8 cellular contexts compared by ENCODE assay signal in genomic region chr10:74011762-74012161, GRCh38. TPM values are rescaled to one million over a fixed set of nuclear protein-coding genes. Genes with fewer than 3 reads are reported as not detected.
DNase-seq lines count a peak whose midpoint lies in the region; ATAC-seq and TF ChIP-seq lines count a peak whose summit lies in the region.

No MANE protein-coding gene starts in this region.

- H3K18ac ChIP-seq in IMR-90 (ENCODE audit: low read depth, low read length): peak overlapping the region; percentile 43; the same call in 1 of the 2 replicates

- POLR2A ChIA-PET in IMR-90 (lab: Charles Lee; ENCODE audit: unreplicated experiment): interaction anchor here (0.8 kb wide), 1 partner anchor 12 kb away, joined by 4 read pairs; no protein-coding TSS in a partner anchor

- no peak for TF ChIP-seq POLR2A in IMR-90 (IDR thresholded peaks at IDR 0.05; ENCODE audit: low read depth, low read length)

- no peak overlapping the region for H3K4ac ChIP-seq in IMR-90 (ENCODE audit: low read depth, low read length)

- no peak overlapping the region for H2BK20ac ChIP-seq in IMR-90 (ENCODE audit: low read depth, low read length)

- ATAC-seq in IMR-90 (ENCODE audit: low read depth): peak; percentile 8; the same call in 1 of the 2 replicates
- no peak for ATAC-seq in GM18909 (IDR thresholded peaks at IDR 0.05; ENCODE audit: poor library complexity, unreplicated experiment)
- ATAC-seq in GM21576 (IDR thresholded peaks at IDR 0.05; ENCODE audit: unreplicated experiment): no peak

- in situ Hi-C loops in IMR-90 (cut with MboI; ENCODE audit: low sequenced_read_pairs): no loop called here

- peak; percentile 80 for DNase-seq in AG09319 (ENCODE audit: extremely low read depth, low read depth)
- peak; percentile 89 for DNase-seq in IMR-90
- peak; percentile 92 to 94 for DNase-seq in cardiac fibroblast (ENCODE audit: low read depth in 2 of 2)
- peak; percentile 79 for DNase-seq in myocyte (ENCODE audit: low read depth)
- no peak for DNase-seq in GDM1 (lab: John Stamatoyannopoulos, UW)
- DNase-seq in AG08396 (ENCODE audit: low spot score): no peak

- CTCF ChIA-PET in IMR-90 (lab: Yijun Ruan, JAX): interaction anchor here (1.0 kb wide), 1 partner anchor 12 kb away, joined by 5 read pairs; no protein-coding TSS in a partner anchor

- no peak overlapping the region; the same call in 1 of the 2 replicates for H3K9ac ChIP-seq in IMR-90 (ENCODE audit: low read depth, low read length)

- no peak overlapping the region for H4K8ac ChIP-seq in IMR-90 (ENCODE audit: low read depth in 2 of 2, low read length in 2 of 2)

- intact Hi-C loops in IMR-90 (cut with micrococcal nuclease): no loop called here

- WGBS in IMR-90 (ENCODE audit: extremely low coverage in 2 of 2, insufficient read length in 1 of 2), 2 experiments: no CpG with 5 or more reads among the region's 1 CpG

- no peak overlapping the region for H2AK9ac ChIP-seq in IMR-90 (replicated peaks; ENCODE audit: low read depth, low read length, poor library complexity)

- peaks cover 93% of the 10 kb centered on the region for H4K20me1 ChIP-seq in IMR-90 (ENCODE audit: insufficient read depth, low read length)

- no peak overlapping the region for H2BK120ac ChIP-seq in IMR-90 (ENCODE audit: low read depth, low read length)

- H3K23ac ChIP-seq in IMR-90 (ENCODE audit: low read depth, low read length): no peak overlapping the region; the same call in 1 of the 2 replicates

- no peak for TF ChIP-seq RAD21 in IMR-90 (IDR thresholded peaks at IDR 0.05; ENCODE audit: low read length)

- H2AK5ac ChIP-seq in IMR-90 (ENCODE audit: low read depth, low read length): no peak overlapping the region

- H3K79me1 ChIP-seq in IMR-90 (ENCODE audit: low read depth in 1 of 2, low read length in 2 of 2): peaks cover 0 to 35% of the 10 kb centered on the region in 2 experiments; a peak in 2 of 4 replicates

- H2BK15ac ChIP-seq in IMR-90 (ENCODE audit: low read depth, low read length): no peak overlapping the region

- no peak overlapping the region for H3K56ac ChIP-seq in IMR-90 (ENCODE audit: extremely low read depth, insufficient read depth, low read length)

- no TSS peak for BruUV-seq in IMR-90 (replicated peaks; lab: Mats Ljungman, UMichigan)

- no peaks in the 10 kb centered on the region for H3K9me3 ChIP-seq in IMR-90 (ENCODE audit: control insufficient read depth, insufficient read depth, low read length)

- no peak overlapping the region for H3K27ac ChIP-seq in IMR-90 (ENCODE audit: insufficient read depth, low read length)

- H3K4me1 ChIP-seq in IMR-90 (ENCODE audit: control insufficient read depth, insufficient read depth, low read length): peaks cover 20% of the 10 kb centered on the region

- dilution Hi-C loops in IMR-90 (cut with HindIII; ENCODE audit: low sequenced_read_pairs, unreplicated experiment): no loop called here

- H3K4me3 ChIP-seq in IMR-90 (ENCODE audit: insufficient read depth, low read depth, low read length): no peak overlapping the region
- no peak overlapping the region for H3K4me3 ChIP-seq in cardiac fibroblast (replicated peaks in 1 of 2; ENCODE audit: low read depth in 2 of 2, low read length in 2 of 2)

- peak overlapping the region; percentile 47; the same call in 1 of the 2 replicates for H3K14ac ChIP-seq in IMR-90 (replicated peaks; ENCODE audit: low read depth, low read length)

- peak overlapping the region; percentile 89 for H2BK5ac ChIP-seq in IMR-90 (ENCODE audit: low read depth, low read length, poor library complexity, severe bottlenecking)

- no peak overlapping the region for H4K5ac ChIP-seq in IMR-90 (ENCODE audit: low read depth, low read length)

- H3K4me2 ChIP-seq in IMR-90 (ENCODE audit: low read depth, low read length): peak overlapping the region; percentile 89

- peaks cover 20% of the 10 kb centered on the region for H3K36me3 ChIP-seq in IMR-90 (ENCODE audit: control insufficient read depth, insufficient read depth, low read length)

- peaks cover 11% of the 10 kb centered on the region for H3K9me1 ChIP-seq in IMR-90 (ENCODE audit: insufficient read depth, low read length)

- H4K91ac ChIP-seq in IMR-90 (ENCODE audit: insufficient read depth, low read depth, low read length): no peak overlapping the region

- no peak overlapping the region for H2AFZ ChIP-seq in IMR-90 (replicated peaks; ENCODE audit: low read length, poor library complexity)

- no peak for TF ChIP-seq CTCF in AG09319 (IDR thresholded peaks at IDR 0.05; ENCODE audit: low read depth, low read length)
- TF ChIP-seq CTCF in IMR-90 (conservative IDR thresholded peaks at IDR 0.05; ENCODE audit: low read depth, low read length): no peak
- TF ChIP-seq CTCF in cardiac fibroblast (IDR thresholded peaks at IDR 0.05; ENCODE audit: low read depth, low read length): no peak

- no peaks in the 10 kb centered on the region for H3K27me3 ChIP-seq in IMR-90 (ENCODE audit: control insufficient read depth, insufficient read depth, low read length)

TF ChIP-seq in IMR-90, 13 proteins besides CTCF, POLR2A, EP300 and RAD21:
- TF ChIP-seq USF2 (IDR thresholded peaks at IDR 0.05; ENCODE audit: low read depth, low read length): no peak
- TF ChIP-seq ELK1 (IDR thresholded peaks at IDR 0.05; ENCODE audit: borderline replicate concordance, low read depth, low read length): no peak
- TF ChIP-seq CEBPB (IDR thresholded peaks at IDR 0.05; ENCODE audit: low read depth, low read length): peak; percentile 31; the same call in 1 of the 2 replicates

RNA-seq across cellular contexts. Expression of gene VCL, which starts 13.8 kb away (rescaled TPM):
- total RNA-seq in IMR-90 (2012; rRNA removed) (283 and 316 TPM in 2 replicates), myocyte (211 and 240 TPM in 2 replicates)
- 193 and 227 TPM in 2 replicates for polyA plus RNA-seq in IMR-90 (2012; rRNA removed)
- 85.9 and 102 TPM in 2 replicates for polyA plus RNA-seq in IMR-90 (2012; cell fraction: cytosol; rRNA removed)
- polyA plus RNA-seq in IMR-90 (2012; cell fraction: nucleus; rRNA removed; ENCODE audit: low replicate concordance): 176 and 458 TPM in 2 replicates
- 134 TPM for polyA plus RNA-seq in myocyte (2012)

Comparison
In these comparisons a context has a peak if more than half of its experiments do, and no peak if none do; other contexts are left out.
1. DNase-seq: peak in AG09319 (single experiment), IMR-90 (single experiment), cardiac fibroblast (2 of 2) and myocyte (single experiment); none in GDM1 (single experiment) and AG08396 (single experiment).